16 cellular contexts compared by ENCODE assay signal in genomic region chr19:33344611-33345010, GRCh38. TPM values are rescaled to one million over a fixed set of nuclear protein-coding genes. Genes with fewer than 3 reads are reported as not detected.
"Had no signal": no experiment of that assay in that cellular context is flagged by ENCODE, and none has a peak within 500 bp of the region (broad histone marks: within the 10 kb centered on the region; RNA-seq: fewer than 3 reads in every experiment).

No MANE protein-coding gene starts in this region.

- H3K9me3 ChIP-seq: heart left ventricle, mucosa of descending colon, prostate gland, right lobe of liver, spleen had no signal

- H3K27me3 ChIP-seq: right lobe of liver had no signal

- H3K9ac ChIP-seq: parathyroid adenoma had no signal

- H3K27ac ChIP-seq: foreskin keratinocyte, heart left ventricle, parathyroid adenoma, prostate gland, right lobe of liver, spleen had no signal

- DNase-seq: cerebellar nuclear complex; erythroblast; foreskin keratinocyte; mammary epithelial cell; mucosa of descending colon; natural killer cell; right lobe of liver; spleen; stimulated activated CD4-positive, alpha-beta T cell treated with anti-CD3 and anti-CD28 coated beads, Interleukin-15, amount 100 ng/mL, for 24 hours; stimulated activated CD4-positive, alpha-beta T cell treated with anti-CD3 and anti-CD28 coated beads, Interleukin-1b, Interleukin-23, amount 100 ng/mL, for 48 hours; stimulated activated CD4-positive, alpha-beta T cell treated with anti-CD3 and anti-CD28 coated beads, Interleukin-4, amount 100 ng/mL, for 24 hours; trophoblast cell had no signal

- H3K4me3 ChIP-seq: heart left ventricle, mucosa of descending colon, prostate gland, right lobe of liver, spleen had no signal

- H3K36me3 ChIP-seq: heart left ventricle, prostate gland, right lobe of liver, spleen had no signal

- H3K4me1 ChIP-seq: parathyroid adenoma, prostate gland, spleen had no signal

- H2AFZ ChIP-seq: parathyroid adenoma had no signal

- H3K79me2 ChIP-seq: parathyroid adenoma had no signal

RNA-seq across cellular contexts. Expression of gene CEBPA, which starts 42.3 kb away (rescaled TPM):
- total RNA-seq: endothelial cell of umbilical vein had no signal
